1 cellular context compared by ENCODE assay signal in the genomic region with DNA sequence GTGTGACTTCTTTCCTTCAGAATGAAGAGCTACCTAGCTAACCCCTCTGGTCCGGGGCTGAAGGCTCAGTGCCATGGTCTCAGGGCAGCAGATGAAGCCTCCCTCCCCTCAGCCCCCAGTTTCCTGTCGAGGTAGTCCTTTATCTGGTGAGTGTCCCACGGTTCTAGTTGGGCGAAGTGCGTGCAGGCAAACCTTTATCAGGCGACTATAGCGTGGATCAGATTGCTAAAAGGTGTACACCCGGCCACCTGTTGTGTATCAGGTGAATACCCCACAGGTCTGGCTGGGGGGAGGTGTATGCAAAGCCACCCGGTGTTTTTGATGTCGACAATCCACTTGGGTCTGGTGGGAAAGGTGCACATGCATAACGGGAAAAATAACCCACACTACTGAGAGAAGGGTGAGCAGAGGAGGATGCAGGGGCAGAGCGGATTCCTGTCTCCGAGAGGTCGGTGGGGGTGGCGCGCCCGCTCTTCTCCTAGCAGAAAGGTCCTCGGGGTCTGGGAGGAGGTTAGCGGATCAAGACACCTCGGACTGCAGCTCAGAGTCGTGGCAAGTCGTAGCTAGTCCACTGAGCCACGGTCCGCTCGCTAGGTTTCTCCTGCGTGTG.
TF ChIP-seq lines count a peak whose summit lies in the region.

No MANE protein-coding gene starts in this region.

TF ChIP-seq in K562, 482 proteins besides CTCF, POLR2A, EP300 and RAD21 (continued from another document):
- TF ChIP-seq, protein P1, sequence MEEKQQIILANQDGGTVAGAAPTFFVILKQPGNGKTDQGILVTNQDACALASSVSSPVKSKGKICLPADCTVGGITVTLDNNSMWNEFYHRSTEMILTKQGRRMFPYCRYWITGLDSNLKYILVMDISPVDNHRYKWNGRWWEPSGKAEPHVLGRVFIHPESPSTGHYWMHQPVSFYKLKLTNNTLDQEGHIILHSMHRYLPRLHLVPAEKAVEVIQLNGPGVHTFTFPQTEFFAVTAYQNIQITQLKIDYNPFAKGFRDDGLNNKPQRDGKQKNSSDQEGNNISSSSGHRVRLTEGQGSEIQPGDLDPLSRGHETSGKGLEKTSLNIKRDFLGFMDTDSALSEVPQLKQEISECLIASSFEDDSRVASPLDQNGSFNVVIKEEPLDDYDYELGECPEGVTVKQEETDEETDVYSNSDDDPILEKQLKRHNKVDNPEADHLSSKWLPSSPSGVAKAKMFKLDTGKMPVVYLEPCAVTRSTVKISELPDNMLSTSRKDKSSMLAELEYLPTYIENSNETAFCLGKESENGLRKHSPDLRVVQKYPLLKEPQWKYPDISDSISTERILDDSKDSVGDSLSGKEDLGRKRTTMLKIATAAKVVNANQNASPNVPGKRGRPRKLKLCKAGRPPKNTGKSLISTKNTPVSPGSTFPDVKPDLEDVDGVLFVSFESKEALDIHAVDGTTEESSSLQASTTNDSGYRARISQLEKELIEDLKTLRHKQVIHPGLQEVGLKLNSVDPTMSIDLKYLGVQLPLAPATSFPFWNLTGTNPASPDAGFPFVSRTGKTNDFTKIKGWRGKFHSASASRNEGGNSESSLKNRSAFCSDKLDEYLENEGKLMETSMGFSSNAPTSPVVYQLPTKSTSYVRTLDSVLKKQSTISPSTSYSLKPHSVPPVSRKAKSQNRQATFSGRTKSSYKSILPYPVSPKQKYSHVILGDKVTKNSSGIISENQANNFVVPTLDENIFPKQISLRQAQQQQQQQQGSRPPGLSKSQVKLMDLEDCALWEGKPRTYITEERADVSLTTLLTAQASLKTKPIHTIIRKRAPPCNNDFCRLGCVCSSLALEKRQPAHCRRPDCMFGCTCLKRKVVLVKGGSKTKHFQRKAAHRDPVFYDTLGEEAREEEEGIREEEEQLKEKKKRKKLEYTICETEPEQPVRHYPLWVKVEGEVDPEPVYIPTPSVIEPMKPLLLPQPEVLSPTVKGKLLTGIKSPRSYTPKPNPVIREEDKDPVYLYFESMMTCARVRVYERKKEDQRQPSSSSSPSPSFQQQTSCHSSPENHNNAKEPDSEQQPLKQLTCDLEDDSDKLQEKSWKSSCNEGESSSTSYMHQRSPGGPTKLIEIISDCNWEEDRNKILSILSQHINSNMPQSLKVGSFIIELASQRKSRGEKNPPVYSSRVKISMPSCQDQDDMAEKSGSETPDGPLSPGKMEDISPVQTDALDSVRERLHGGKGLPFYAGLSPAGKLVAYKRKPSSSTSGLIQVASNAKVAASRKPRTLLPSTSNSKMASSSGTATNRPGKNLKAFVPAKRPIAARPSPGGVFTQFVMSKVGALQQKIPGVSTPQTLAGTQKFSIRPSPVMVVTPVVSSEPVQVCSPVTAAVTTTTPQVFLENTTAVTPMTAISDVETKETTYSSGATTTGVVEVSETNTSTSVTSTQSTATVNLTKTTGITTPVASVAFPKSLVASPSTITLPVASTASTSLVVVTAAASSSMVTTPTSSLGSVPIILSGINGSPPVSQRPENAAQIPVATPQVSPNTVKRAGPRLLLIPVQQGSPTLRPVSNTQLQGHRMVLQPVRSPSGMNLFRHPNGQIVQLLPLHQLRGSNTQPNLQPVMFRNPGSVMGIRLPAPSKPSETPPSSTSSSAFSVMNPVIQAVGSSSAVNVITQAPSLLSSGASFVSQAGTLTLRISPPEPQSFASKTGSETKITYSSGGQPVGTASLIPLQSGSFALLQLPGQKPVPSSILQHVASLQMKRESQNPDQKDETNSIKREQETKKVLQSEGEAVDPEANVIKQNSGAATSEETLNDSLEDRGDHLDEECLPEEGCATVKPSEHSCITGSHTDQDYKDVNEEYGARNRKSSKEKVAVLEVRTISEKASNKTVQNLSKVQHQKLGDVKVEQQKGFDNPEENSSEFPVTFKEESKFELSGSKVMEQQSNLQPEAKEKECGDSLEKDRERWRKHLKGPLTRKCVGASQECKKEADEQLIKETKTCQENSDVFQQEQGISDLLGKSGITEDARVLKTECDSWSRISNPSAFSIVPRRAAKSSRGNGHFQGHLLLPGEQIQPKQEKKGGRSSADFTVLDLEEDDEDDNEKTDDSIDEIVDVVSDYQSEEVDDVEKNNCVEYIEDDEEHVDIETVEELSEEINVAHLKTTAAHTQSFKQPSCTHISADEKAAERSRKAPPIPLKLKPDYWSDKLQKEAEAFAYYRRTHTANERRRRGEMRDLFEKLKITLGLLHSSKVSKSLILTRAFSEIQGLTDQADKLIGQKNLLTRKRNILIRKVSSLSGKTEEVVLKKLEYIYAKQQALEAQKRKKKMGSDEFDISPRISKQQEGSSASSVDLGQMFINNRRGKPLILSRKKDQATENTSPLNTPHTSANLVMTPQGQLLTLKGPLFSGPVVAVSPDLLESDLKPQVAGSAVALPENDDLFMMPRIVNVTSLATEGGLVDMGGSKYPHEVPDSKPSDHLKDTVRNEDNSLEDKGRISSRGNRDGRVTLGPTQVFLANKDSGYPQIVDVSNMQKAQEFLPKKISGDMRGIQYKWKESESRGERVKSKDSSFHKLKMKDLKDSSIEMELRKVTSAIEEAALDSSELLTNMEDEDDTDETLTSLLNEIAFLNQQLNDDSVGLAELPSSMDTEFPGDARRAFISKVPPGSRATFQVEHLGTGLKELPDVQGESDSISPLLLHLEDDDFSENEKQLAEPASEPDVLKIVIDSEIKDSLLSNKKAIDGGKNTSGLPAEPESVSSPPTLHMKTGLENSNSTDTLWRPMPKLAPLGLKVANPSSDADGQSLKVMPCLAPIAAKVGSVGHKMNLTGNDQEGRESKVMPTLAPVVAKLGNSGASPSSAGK (IDR thresholded peaks at IDR 0.05) = no peak
- no peak for TF ChIP-seq PHF20 (IDR thresholded peaks at IDR 0.05; ENCODE audit: partially characterized antibody)
- TF ChIP-seq SP2 (IDR thresholded peaks at IDR 0.05; ENCODE audit: extremely low read depth, low read depth, low read length, poor library complexity, severe bottlenecking) = no peak
- TF ChIP-seq, protein P2, sequence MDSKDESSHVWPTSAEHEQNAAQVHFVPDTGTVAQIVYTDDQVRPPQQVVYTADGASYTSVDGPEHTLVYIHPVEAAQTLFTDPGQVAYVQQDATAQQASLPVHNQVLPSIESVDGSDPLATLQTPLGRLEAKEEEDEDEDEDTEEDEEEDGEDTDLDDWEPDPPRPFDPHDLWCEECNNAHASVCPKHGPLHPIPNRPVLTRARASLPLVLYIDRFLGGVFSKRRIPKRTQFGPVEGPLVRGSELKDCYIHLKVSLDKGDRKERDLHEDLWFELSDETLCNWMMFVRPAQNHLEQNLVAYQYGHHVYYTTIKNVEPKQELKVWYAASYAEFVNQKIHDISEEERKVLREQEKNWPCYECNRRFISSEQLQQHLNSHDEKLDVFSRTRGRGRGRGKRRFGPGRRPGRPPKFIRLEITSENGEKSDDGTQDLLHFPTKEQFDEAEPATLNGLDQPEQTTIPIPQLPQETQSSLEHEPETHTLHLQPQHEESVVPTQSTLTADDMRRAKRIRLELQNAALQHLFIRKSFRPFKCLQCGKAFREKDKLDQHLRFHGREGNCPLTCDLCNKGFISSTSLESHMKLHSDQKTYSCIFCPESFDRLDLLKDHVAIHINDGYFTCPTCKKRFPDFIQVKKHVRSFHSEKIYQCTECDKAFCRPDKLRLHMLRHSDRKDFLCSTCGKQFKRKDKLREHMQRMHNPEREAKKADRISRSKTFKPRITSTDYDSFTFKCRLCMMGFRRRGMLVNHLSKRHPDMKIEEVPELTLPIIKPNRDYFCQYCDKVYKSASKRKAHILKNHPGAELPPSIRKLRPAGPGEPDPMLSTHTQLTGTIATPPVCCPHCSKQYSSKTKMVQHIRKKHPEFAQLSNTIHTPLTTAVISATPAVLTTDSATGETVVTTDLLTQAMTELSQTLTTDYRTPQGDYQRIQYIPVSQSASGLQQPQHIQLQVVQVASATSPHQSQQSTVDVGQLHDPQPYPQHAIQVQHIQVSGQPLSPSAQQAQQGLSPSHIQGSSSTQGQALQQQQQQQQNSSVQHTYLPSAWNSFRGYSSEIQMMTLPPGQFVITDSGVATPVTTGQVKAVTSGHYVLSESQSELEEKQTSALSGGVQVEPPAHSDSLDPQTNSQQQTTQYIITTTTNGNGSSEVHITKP (IDR thresholded peaks at IDR 0.05; ENCODE audit: partially characterized antibody) = peak; percentile 51
- no peak for TF ChIP-seq NCOA1 (IDR thresholded peaks at IDR 0.05; ENCODE audit: low read depth)
- TF ChIP-seq ZC3H4 (CRISPR knock-in tag; IDR thresholded peaks at IDR 0.05; ENCODE audit: borderline replicate concordance) = peak; percentile 74; the same call in 1 of the 2 replicates
- no peak for TF ChIP-seq ATF1 (CRISPR knock-in tag; IDR thresholded peaks at IDR 0.05)
- TF ChIP-seq ATF1 (tag; IDR thresholded peaks at IDR 0.05) = no peak
- TF ChIP-seq GTF2E2 (tag; IDR thresholded peaks at IDR 0.05) = 0 out of 2 replicates have a peak, but pooled peaks have one; percentile 3
- TF ChIP-seq, protein P3, sequence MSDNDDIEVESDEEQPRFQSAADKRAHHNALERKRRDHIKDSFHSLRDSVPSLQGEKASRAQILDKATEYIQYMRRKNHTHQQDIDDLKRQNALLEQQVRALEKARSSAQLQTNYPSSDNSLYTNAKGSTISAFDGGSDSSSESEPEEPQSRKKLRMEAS (CRISPR knock-in tag; IDR thresholded peaks at IDR 0.05) = peak; percentile 42; the same call in 1 of the 2 replicates
- TF ChIP-seq ZC3H8 (IDR thresholded peaks at IDR 0.05) = no peak
- no peak for TF ChIP-seq ATF7 (IDR thresholded peaks at IDR 0.05)
- no peak for TF ChIP-seq POLR2B (IDR thresholded peaks at IDR 0.05; ENCODE audit: low read depth, partially characterized antibody)
- TF ChIP-seq RBM25 (IDR thresholded peaks at IDR 0.05; ENCODE audit: low read depth, low read length, severe bottlenecking) = no peak
- no peak for TF ChIP-seq CBX1 (IDR thresholded peaks at IDR 0.05; ENCODE audit: low read depth)
- TF ChIP-seq, protein P4, sequence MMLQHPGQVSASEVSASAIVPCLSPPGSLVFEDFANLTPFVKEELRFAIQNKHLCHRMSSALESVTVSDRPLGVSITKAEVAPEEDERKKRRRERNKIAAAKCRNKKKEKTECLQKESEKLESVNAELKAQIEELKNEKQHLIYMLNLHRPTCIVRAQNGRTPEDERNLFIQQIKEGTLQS (IDR thresholded peaks at IDR 0.05) = no peak
- TF ChIP-seq, protein P4 (CRISPR knock-in tag; conservative IDR thresholded peaks at IDR 0.05) = no peak
- TF ChIP-seq HDAC8 (tag; IDR thresholded peaks at IDR 0.05) = no peak
- no peak for TF ChIP-seq GATAD2B (IDR thresholded peaks at IDR 0.05; ENCODE audit: borderline replicate concordance)
